ENCODE assay signal across 8 cellular contexts in the genomic region with DNA sequence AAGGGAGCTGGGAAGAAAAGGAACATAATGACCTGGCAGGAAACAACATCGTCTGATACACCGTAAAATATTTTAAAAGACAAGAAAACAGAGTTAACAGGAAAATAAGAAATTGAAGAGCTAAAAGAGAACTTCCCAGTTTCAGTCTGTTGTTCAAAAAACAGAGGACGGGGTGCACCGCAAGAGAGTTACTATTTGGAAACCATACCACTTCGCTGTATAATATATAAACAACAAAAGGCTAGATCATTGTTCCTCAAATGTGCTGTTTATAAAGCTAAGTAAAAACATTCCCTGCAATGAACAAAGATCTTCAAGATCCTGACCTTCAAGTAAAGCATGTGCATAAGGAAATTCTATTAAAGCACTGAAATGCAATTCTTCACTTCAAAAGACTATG. TPM values are rescaled to one million over a fixed set of nuclear protein-coding genes. Genes with fewer than 3 reads are reported as not detected.
DNase-seq lines count a peak whose midpoint lies in the region; ATAC-seq, FAIRE-seq and TF ChIP-seq lines count a peak whose summit lies in the region.

No MANE protein-coding gene starts in this region.

- no TSS peak for BruUV-seq in Caco-2 (replicated peaks; lab: Mats Ljungman, UMichigan)

- no peaks in the 10 kb centered on the region for H3K27me3 Mint-ChIP-seq in Caco-2 (ENCODE audit: insufficient read depth, unreplicated experiment)

- TF ChIP-seq RAD21 in H1 (IDR thresholded peaks at IDR 0.05 in 1 of 2, conservative IDR thresholded peaks at IDR 0.05 in 1 of 2; ENCODE audit: low read depth in 2 of 2, low read length in 2 of 2): no peak

- H3K4me1 ChIP-seq in Caco-2 (0 out of 2 replicates have a peak, but pooled peaks cover 17% of the 10 kb centered on the region), H1 (replicated peaks in 1 of 4; ENCODE audit: control insufficient read depth in 3 of 4, insufficient read depth in 4 of 4, low read length in 3 of 4) (peaks cover 0 to 10% (median 4%) of the 10 kb centered on the region in 4 experiments; a peak in 4 of 7 replicates), osteoblast (ENCODE audit: insufficient read depth, low read length) (peaks cover 24% of the 10 kb centered on the region)

- H4K91ac ChIP-seq in H1 (replicated peaks; ENCODE audit: insufficient read length, low read length): no peak overlapping the region

- peaks cover 5% of the 10 kb centered on the region; the same call in 1 of the 2 replicates for H3K23me2 ChIP-seq in H1 (ENCODE audit: low read depth, low read length)

- no peak for TF ChIP-seq EP300 in H1 (IDR thresholded peaks at IDR 0.05; ENCODE audit: borderline replicate concordance in 1 of 2, low read depth in 2 of 2, low read length in 2 of 2)

- ATAC-seq in omental fat pad (ENCODE audit: low FRiP score): no peak
- no peak for ATAC-seq in GM18868 (IDR thresholded peaks at IDR 0.05; ENCODE audit: unreplicated experiment)
- ATAC-seq in HG02938 (IDR thresholded peaks at IDR 0.05; ENCODE audit: unreplicated experiment): no peak

- H3K79me2 ChIP-seq in H1 (ENCODE audit: control insufficient read depth in 1 of 2, insufficient read depth in 2 of 2, low read length in 2 of 2) (peaks cover 40 to 72% of the 10 kb centered on the region in 2 experiments), osteoblast (ENCODE audit: insufficient read depth, low read length) (peaks cover 83% of the 10 kb centered on the region)

- H3K56ac ChIP-seq in H1 (replicated peaks; ENCODE audit: insufficient read length, low read depth, low read length): no peak overlapping the region

- no peak overlapping the region for H2BK5ac ChIP-seq in H1 (ENCODE audit: low read depth, low read length)

- H4K8ac ChIP-seq in H1 (ENCODE audit: extremely low read depth, insufficient read depth, low read length): no peak overlapping the region

- peak overlapping the region; percentile 4 for H3K27ac Mint-ChIP-seq in Caco-2 (ENCODE audit: unreplicated experiment)

- no peak overlapping the region for H3K27ac ChIP-seq in H1 (ENCODE audit: low read depth, low read length)
- H3K27ac ChIP-seq in osteoblast (ENCODE audit: low read depth, low read length): peak overlapping the region; percentile 93

- no peak for FAIRE-seq in H1 (lab: Jason Lieb, UNC)

- no peak overlapping the region for H2AK5ac ChIP-seq in H1 (ENCODE audit: low read depth, low read length)

- H3K18ac ChIP-seq in H1 (ENCODE audit: extremely low read depth, low read length): no peak overlapping the region

- H2AFZ ChIP-seq in H1 (ENCODE audit: low read length) (no peak overlapping the region), osteoblast (ENCODE audit: low read length) (no peak overlapping the region)

- DNase-seq in Caco-2 (no peak), NAMALWA (ENCODE audit: low spot score) (peak; percentile 30), H1 (ENCODE audit: low read depth in 1 of 2, low spot score in 2 of 2) (no peak), osteoblast (ENCODE audit: insufficient read length, low spot score, missing footprints) (no peak), omental fat pad (ENCODE audit: low spot score) (no peak), iPS-NIHi7 (ENCODE audit: extremely low spot score) (no peak)

- no peak overlapping the region for H3K4ac ChIP-seq in H1 (replicated peaks; ENCODE audit: insufficient read length, low read depth, low read length)

- peak overlapping the region; percentile 92 for H3K4me3 Mint-ChIP-seq in Caco-2 (ENCODE audit: unreplicated experiment)

- H3K36me3 ChIP-seq in Caco-2 (ENCODE audit: control insufficient read depth, insufficient read depth, low read length) (no peaks in the 10 kb centered on the region), H1 (ENCODE audit: control insufficient read depth in 2 of 4, insufficient read depth in 4 of 4, low read length in 3 of 4) (peaks cover 0 to 4% (median 0%) of the 10 kb centered on the region in 4 experiments; a peak in 1 of 8 replicates), osteoblast (ENCODE audit: insufficient read depth, low read length) (no peaks in the 10 kb centered on the region)

- H4K5ac ChIP-seq in H1 (ENCODE audit: insufficient read length, low read depth, low read length): no peak overlapping the region

- H3K14ac ChIP-seq in H1 (ENCODE audit: insufficient read length): no peak overlapping the region

- peaks cover 14% of the 10 kb centered on the region for H3K4me1 Mint-ChIP-seq in Caco-2 (ENCODE audit: low read depth, unreplicated experiment)

- no peak overlapping the region for H2BK12ac ChIP-seq in H1 (ENCODE audit: low read depth, low read length)

- TF ChIP-seq POLR2A in H1 (IDR thresholded peaks at IDR 0.05; ENCODE audit: control extremely low read depth in 1 of 2, low read depth in 2 of 2, low read length in 2 of 2): no peak

- no peak overlapping the region for H2BK15ac ChIP-seq in H1 (ENCODE audit: low read length)

- intact Hi-C loops in Caco-2 (cut with micrococcal nuclease; ENCODE audit: unreplicated experiment): loop anchor here (2.0 to 5.0 kb wide), 2 partner anchors 15 to 53 kb away; no protein-coding TSS in a partner anchor

- H2BK120ac ChIP-seq in H1 (replicated peaks; ENCODE audit: low read depth, low read length): no peak overlapping the region

- peaks cover 22 to 33% of the 10 kb centered on the region in 2 experiments for H4K20me1 ChIP-seq in H1 (replicated peaks in 1 of 2; ENCODE audit: control insufficient read depth in 1 of 2, insufficient read depth in 2 of 2, low read length in 2 of 2)
- H4K20me1 ChIP-seq in osteoblast (ENCODE audit: insufficient read depth, low read length): peaks cover 59% of the 10 kb centered on the region

- H3K9me3 ChIP-seq in Caco-2 (no peaks in the 10 kb centered on the region), H1 (ENCODE audit: insufficient read depth in 2 of 2, low read depth in 1 of 2, low read length in 1 of 2) (no peaks in the 10 kb centered on the region), osteoblast (ENCODE audit: low read depth, low read length) (no peaks in the 10 kb centered on the region)

- no peak overlapping the region for H2BK20ac ChIP-seq in H1 (ENCODE audit: low read length)

- peak overlapping the region in 1 of 4 experiments; percentile 42; a peak in 1 of 7 replicates for H3K9ac ChIP-seq in H1 (replicated peaks in 1 of 4; ENCODE audit: extremely low read depth in 1 of 4, low read depth in 3 of 4, low read length in 3 of 4)

- no peaks in the 10 kb centered on the region for H3K27me3 ChIP-seq in Caco-2 (replicated peaks; ENCODE audit: control insufficient read depth, insufficient read depth, low read length)
- H3K27me3 ChIP-seq in H1 (replicated peaks in 1 of 4; ENCODE audit: control insufficient read depth in 3 of 4, extremely low read depth in 1 of 4, insufficient read depth in 3 of 4, low read length in 3 of 4): no peaks in the 10 kb centered on the region
- H3K27me3 ChIP-seq in osteoblast (ENCODE audit: insufficient read depth, low read length): no peaks in the 10 kb centered on the region

- H3K36me3 Mint-ChIP-seq in Caco-2 (ENCODE audit: insufficient read depth, unreplicated experiment): peaks cover 23% of the 10 kb centered on the region

- CTCF ChIA-PET in Caco-2 (lab: Charles Lee): interaction anchor here (0.7 to 1.2 kb wide), 2 partner anchors 25 to 54 kb away, joined by 3 to 4 read pairs; no protein-coding TSS in a partner anchor
- CTCF ChIA-PET in H1 (lab: Charles Lee; ENCODE audit: partially characterized antibody): interaction anchor here (0.9 to 1.4 kb wide), 6 partner anchors 13 to 95 kb away, joined by 3 to 6 read pairs (median 3); a partner anchor contains a TSS

- POLR2A ChIA-PET in Caco-2 (lab: Charles Lee): interaction anchor here (0.7 kb wide), 1 partner anchor 36 kb away, joined by 3 read pairs; no protein-coding TSS in a partner anchor
- POLR2A ChIA-PET in H1 (lab: Charles Lee; ENCODE audit: partially characterized antibody): interaction anchor here (0.9 kb wide), 1 partner anchor 16 kb away, joined by 5 read pairs; no protein-coding TSS in a partner anchor

- TF ChIP-seq CTCF in Caco-2 (IDR thresholded peaks at IDR 0.05; ENCODE audit: insufficient read depth in 1 of 2, low read depth in 1 of 2, low read length in 1 of 2, severe bottlenecking in 1 of 2, unreplicated experiment in 1 of 2) (no peak), H1 (IDR thresholded peaks at IDR 0.05; ENCODE audit: control extremely low read depth in 1 of 3, insufficient read depth in 1 of 3, low read depth in 1 of 3, low read length in 3 of 3) (no peak), osteoblast (IDR thresholded peaks at IDR 0.05; ENCODE audit: extremely low read depth, low read depth, low read length) (no peak), omental fat pad (IDR thresholded peaks at IDR 0.05) (no peak)

- H3K79me1 ChIP-seq in H1 (ENCODE audit: low read depth, low read length): peaks cover 3% of the 10 kb centered on the region

- WGBS in H1 (ENCODE audit: extremely low coverage in 1 of 2, insufficient coverage in 1 of 2, insufficient read length in 1 of 2, insufficient replicate concordance in 2 of 2, low coverage in 1 of 2, low lambda C conversion rate in 2 of 2, missing lambda C conversion rate in 1 of 2), 2 experiments: 72% methylated on average over 5 of the region's 5 CpGs; no CpG with 5 or more reads in 1 of the 2 experiments

- H3K23ac ChIP-seq in H1 (ENCODE audit: insufficient read length): no peak overlapping the region

- H3K4me3 ChIP-seq in Caco-2 (ENCODE audit: low read depth, low read length): peak overlapping the region; percentile 99
- H3K4me3 ChIP-seq in H1 (ENCODE audit: extremely low read depth in 1 of 4, insufficient read depth in 2 of 4, low read depth in 3 of 4, low read length in 4 of 4): peak overlapping the region; percentile 91 to 95 (median 94)
- peak overlapping the region; percentile 94 for H3K4me3 ChIP-seq in osteoblast (ENCODE audit: insufficient read depth, low read length)

- H3K4me2 ChIP-seq in H1 (ENCODE audit: insufficient read depth in 1 of 2, low read depth in 2 of 2, low read length in 2 of 2): peak overlapping the region; percentile 77 to 80
- H3K4me2 ChIP-seq in osteoblast (ENCODE audit: insufficient read depth, low read length): peak overlapping the region; percentile 99

- no peaks in the 10 kb centered on the region for H3K9me3 Mint-ChIP-seq in Caco-2 (ENCODE audit: unreplicated experiment)

TF ChIP-seq in H1, 55 proteins besides CTCF, POLR2A, EP300 and RAD21 (continues in another document):
- TF ChIP-seq SP4 (IDR thresholded peaks at IDR 0.05; ENCODE audit: low read length) (no peak), TCF12 (IDR thresholded peaks at IDR 0.05; ENCODE audit: low read depth, low read length) (no peak)

RNA-seq across cellular contexts. Expression of a gene that starts 2.1 kb away (rescaled TPM):
- 70.9 and 71.6 TPM in 2 replicates for total RNA-seq in Caco-2 (2022)
- total RNA-seq in H1 (2021; fragmentation: NEBNext Ultra II Directional; extraction: Animal tissue kit (Norgen Biotek cat#: 25700)): 82.1 and 85.1 TPM in 2 replicates
- polyA plus RNA-seq in H1 (2011; rRNA removed): 5.5 and 9.3 TPM in 2 replicates
- 10.2 TPM for polyA plus RNA-seq in H1 (2011; cell fraction: cytosol; rRNA removed)
- 2.9 TPM for polyA plus RNA-seq in H1 (2011; cell fraction: nucleus; rRNA removed)
- 20.1 to 59.8 TPM (median 23.8 TPM) in 4 replicates for polyA plus RNA-seq in H1 (2012, experiment 1 of 2)
- 20.8 TPM for polyA plus RNA-seq in H1 (2012, experiment 2 of 2)
- polyA plus RNA-seq in H1 (2013, experiment 1 of 2): 27.6 TPM
- polyA plus RNA-seq in H1 (2013, experiment 2 of 2): 27.1 TPM
- polyA minus RNA-seq in H1 (2011; rRNA and poly(A)+ RNA removed): 11.8 and 16.2 TPM in 2 replicates
- 18.4 TPM for polyA minus RNA-seq in H1 (2011; cell fraction: cytosol; rRNA and poly(A)+ RNA removed)
- 13.5 TPM for polyA minus RNA-seq in H1 (2011; cell fraction: nucleus; rRNA and poly(A)+ RNA removed)
- total RNA-seq in osteoblast: 29.7 and 32.1 TPM in 2 replicates
- total RNA-seq in omental fat pad: 10 to 100 TPM; 34.0 to 44.9 (median 39.9) TPM
